In the genomic region with DNA sequence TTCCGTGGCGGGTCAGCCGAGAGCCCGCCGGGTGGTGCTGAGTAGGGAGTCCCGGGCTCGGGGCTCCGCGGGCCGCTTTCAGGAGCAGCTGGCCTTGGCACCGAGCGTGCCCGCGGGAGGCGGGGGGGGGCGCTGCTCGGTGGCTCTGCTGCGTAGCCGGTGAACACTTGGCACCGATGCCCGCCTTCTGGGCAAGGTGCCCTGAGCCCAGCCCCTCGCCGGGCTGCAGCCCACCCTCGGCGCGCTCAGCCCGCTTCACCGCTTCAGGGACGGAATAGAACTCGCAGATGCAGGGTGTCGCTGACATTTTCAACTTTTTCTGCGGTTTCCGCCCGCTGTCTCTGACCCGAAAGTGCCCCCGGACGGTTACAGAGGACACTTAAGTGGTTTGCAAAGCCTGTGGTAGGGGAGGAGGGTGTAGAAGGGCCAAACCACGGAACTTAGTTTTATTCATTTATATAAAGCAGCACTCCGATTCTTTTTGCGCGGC, we compare ENCODE assay signal across 8 cellular contexts. TPM values are rescaled to one million over a fixed set of nuclear protein-coding genes. Genes with fewer than 3 reads are reported as not detected.
DNase-seq lines count a peak whose midpoint lies in the region; ATAC-seq and TF ChIP-seq lines count a peak whose summit lies in the region.

No MANE protein-coding gene starts in this region.

- H3K36me3 ChIP-seq in left ventricle myocardium inferior (no peaks in the 10 kb centered on the region), prostate gland (no peaks in the 10 kb centered on the region)

- peaks cover 33% of the 10 kb centered on the region for H3K4me1 ChIP-seq in left ventricle myocardium inferior
- H3K4me1 ChIP-seq in prostate gland (replicated peaks) = no peaks in the 10 kb centered on the region

- H3K4me3 ChIP-seq in left ventricle myocardium inferior (peak overlapping the region; percentile 78), prostate gland (peak overlapping the region; percentile 32 to 58)

- TF ChIP-seq POLR2A in prostate gland (IDR thresholded peaks at IDR 0.05) = no peak

- DNase-seq in DMS53 (lab: John Stamatoyannopoulos, UW) (peak; percentile 59), DMS53 treated with DMSO at 0.1 percent for 48 hours (lab: John Stamatoyannopoulos, UW; ENCODE audit: unreplicated experiment) (no peak), NCI-H69 (lab: John Stamatoyannopoulos, UW) (peak; percentile 14), left ventricle myocardium inferior (peak; percentile 39), prostate gland (ENCODE audit: low spot score) (peak; percentile 42), NCI-H446 treated with DMSO at 0.1 percent for 48 hours (lab: John Stamatoyannopoulos, UW) (no peak)
- DNase-seq in activated naive CD4-positive, alpha-beta T cell (lab: John Stamatoyannopoulos, UW) = peak in 3 of 4 experiments; percentile 17 to 36 (median 35)

- peak; percentile 59 for ATAC-seq in HG02588 (IDR thresholded peaks at IDR 0.05; ENCODE audit: unreplicated experiment)

- intact Hi-C loops in left ventricle myocardium inferior (cut with micrococcal nuclease) = no loop called here
- intact Hi-C loops in prostate gland (cut with DNase I) = no loop called here

- H3K9me3 ChIP-seq in left ventricle myocardium inferior (replicated peaks) (no peaks in the 10 kb centered on the region), prostate gland (no peaks in the 10 kb centered on the region)

- H3K27ac ChIP-seq in left ventricle myocardium inferior (replicated peaks) (peak overlapping the region; percentile 81), prostate gland (peak overlapping the region; percentile 72 to 81)

- H3K27me3 ChIP-seq in left ventricle myocardium inferior (ENCODE audit: low read depth) (peaks cover 20% of the 10 kb centered on the region), prostate gland (replicated peaks; ENCODE audit: insufficient read depth) (no peaks in the 10 kb centered on the region)

- under 1% methylated on average over 40 of the region's 41 CpGs for WGBS in prostate gland

- no peak for TF ChIP-seq CTCF in left ventricle myocardium inferior (IDR thresholded peaks at IDR 0.05; ENCODE audit: borderline replicate concordance)
- no peak for TF ChIP-seq CTCF in prostate gland (IDR thresholded peaks at IDR 0.05)

RNA-seq across cellular contexts. Expression of a gene that starts 0.7 kb away (rescaled TPM):
- total RNA-seq in left ventricle myocardium inferior (1.5 TPM), prostate gland (1 to 10 TPM; 4.6 to 9.9 TPM)

Comparison
In these comparisons a context has a peak if more than half of its experiments do, and no peak if none do; other contexts are left out.
1. DNase-seq: peak in DMS53 (single experiment), NCI-H69 (single experiment), activated naive CD4-positive, alpha-beta T cell (3 of 4), left ventricle myocardium inferior (single experiment) and prostate gland (single experiment); none in DMS53 treated with DMSO at 0.1 percent for 48 hours (single experiment) and NCI-H446 treated with DMSO at 0.1 percent for 48 hours (single experiment).